Comparison of ENCODE assay signal across 2 cellular contexts in the genomic region with DNA sequence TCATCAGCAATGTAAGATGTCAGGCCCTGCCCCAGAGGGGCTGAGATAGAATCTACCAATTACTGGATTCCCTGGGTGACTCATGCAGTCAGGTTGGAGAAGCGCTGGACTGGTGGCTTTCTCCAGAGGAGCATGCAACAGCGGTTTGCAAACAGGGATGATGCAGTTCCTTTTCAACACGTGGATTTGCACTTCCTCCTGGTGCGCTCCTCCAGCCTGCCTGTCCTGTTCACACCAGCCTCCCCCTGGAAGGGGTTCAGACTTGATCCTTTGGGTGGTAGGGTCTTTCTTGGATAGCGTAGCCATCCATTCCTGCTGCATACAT.
A peak's percentile ranks its signal among the peaks of the same experiment; 100 is the strongest.
TF ChIP-seq lines count a peak whose summit lies in the region.

No MANE protein-coding gene starts in this region.

TF ChIP-seq in HEK293, 187 proteins besides CTCF, POLR2A, EP300 and RAD21 (continued from another document and continues in another):
- no peak for TF ChIP-seq HOXC10 (CRISPR knock-in tag; IDR thresholded peaks at IDR 0.05)
- no peak for TF ChIP-seq ZNF239 (tag by site-specific recombination; IDR thresholded peaks at IDR 0.05)
- TF ChIP-seq, protein P1, sequence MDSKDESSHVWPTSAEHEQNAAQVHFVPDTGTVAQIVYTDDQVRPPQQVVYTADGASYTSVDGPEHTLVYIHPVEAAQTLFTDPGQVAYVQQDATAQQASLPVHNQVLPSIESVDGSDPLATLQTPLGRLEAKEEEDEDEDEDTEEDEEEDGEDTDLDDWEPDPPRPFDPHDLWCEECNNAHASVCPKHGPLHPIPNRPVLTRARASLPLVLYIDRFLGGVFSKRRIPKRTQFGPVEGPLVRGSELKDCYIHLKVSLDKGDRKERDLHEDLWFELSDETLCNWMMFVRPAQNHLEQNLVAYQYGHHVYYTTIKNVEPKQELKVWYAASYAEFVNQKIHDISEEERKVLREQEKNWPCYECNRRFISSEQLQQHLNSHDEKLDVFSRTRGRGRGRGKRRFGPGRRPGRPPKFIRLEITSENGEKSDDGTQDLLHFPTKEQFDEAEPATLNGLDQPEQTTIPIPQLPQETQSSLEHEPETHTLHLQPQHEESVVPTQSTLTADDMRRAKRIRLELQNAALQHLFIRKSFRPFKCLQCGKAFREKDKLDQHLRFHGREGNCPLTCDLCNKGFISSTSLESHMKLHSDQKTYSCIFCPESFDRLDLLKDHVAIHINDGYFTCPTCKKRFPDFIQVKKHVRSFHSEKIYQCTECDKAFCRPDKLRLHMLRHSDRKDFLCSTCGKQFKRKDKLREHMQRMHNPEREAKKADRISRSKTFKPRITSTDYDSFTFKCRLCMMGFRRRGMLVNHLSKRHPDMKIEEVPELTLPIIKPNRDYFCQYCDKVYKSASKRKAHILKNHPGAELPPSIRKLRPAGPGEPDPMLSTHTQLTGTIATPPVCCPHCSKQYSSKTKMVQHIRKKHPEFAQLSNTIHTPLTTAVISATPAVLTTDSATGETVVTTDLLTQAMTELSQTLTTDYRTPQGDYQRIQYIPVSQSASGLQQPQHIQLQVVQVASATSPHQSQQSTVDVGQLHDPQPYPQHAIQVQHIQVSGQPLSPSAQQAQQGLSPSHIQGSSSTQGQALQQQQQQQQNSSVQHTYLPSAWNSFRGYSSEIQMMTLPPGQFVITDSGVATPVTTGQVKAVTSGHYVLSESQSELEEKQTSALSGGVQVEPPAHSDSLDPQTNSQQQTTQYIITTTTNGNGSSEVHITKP (tag by site-specific recombination; IDR thresholded peaks at IDR 0.05) = peak; percentile 90
- peak; percentile 64 for TF ChIP-seq ZNF394 (tag by site-specific recombination; IDR thresholded peaks at IDR 0.05; ENCODE audit: borderline replicate concordance)
- no peak for TF ChIP-seq ZNF350 (tag by site-specific recombination; IDR thresholded peaks at IDR 0.05)
- no peak for TF ChIP-seq ZNF169 (tag by site-specific recombination; IDR thresholded peaks at IDR 0.05)
- TF ChIP-seq, protein P2, sequence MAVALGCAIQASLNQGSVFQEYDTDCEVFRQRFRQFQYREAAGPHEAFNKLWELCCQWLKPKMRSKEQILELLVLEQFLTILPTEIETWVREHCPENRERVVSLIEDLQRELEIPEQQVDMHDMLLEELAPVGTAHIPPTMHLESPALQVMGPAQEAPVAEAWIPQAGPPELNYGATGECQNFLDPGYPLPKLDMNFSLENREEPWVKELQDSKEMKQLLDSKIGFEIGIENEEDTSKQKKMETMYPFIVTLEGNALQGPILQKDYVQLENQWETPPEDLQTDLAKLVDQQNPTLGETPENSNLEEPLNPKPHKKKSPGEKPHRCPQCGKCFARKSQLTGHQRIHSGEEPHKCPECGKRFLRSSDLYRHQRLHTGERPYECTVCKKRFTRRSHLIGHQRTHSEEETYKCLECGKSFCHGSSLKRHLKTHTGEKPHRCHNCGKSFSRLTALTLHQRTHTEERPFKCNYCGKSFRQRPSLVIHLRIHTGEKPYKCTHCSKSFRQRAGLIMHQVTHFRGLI (tag by site-specific recombination; IDR thresholded peaks at IDR 0.05) = no peak
- TF ChIP-seq ZNF529 (tag by site-specific recombination; IDR thresholded peaks at IDR 0.05; ENCODE audit: insufficient replicate concordance) = no peak
- peak; percentile 76; the same call in 1 of the 2 replicates for TF ChIP-seq SCRT1 (tag by site-specific recombination; IDR thresholded peaks at IDR 0.05; ENCODE audit: borderline replicate concordance)
- TF ChIP-seq ZNF558 (tag by site-specific recombination; IDR thresholded peaks at IDR 0.05) = no peak
- no peak for TF ChIP-seq ZNF416 (tag by site-specific recombination; IDR thresholded peaks at IDR 0.05)
- TF ChIP-seq PRDM1 (tag by site-specific recombination; IDR thresholded peaks at IDR 0.05) = peak; percentile 60
- no peak for TF ChIP-seq GLI4 (tag by site-specific recombination; IDR thresholded peaks at IDR 0.05)
- no peak for TF ChIP-seq MYNN (tag by site-specific recombination; IDR thresholded peaks at IDR 0.05; ENCODE audit: borderline replicate concordance)
- TF ChIP-seq, protein P3, sequence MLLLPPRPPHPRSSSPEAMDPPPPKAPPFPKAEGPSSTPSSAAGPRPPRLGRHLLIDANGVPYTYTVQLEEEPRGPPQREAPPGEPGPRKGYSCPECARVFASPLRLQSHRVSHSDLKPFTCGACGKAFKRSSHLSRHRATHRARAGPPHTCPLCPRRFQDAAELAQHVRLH (tag by site-specific recombination; IDR thresholded peaks at IDR 0.05) = no peak
- TF ChIP-seq ZNF629 (tag by site-specific recombination; IDR thresholded peaks at IDR 0.05) = peak; percentile 60; the same call in 1 of the 2 replicates
- TF ChIP-seq, protein P4, sequence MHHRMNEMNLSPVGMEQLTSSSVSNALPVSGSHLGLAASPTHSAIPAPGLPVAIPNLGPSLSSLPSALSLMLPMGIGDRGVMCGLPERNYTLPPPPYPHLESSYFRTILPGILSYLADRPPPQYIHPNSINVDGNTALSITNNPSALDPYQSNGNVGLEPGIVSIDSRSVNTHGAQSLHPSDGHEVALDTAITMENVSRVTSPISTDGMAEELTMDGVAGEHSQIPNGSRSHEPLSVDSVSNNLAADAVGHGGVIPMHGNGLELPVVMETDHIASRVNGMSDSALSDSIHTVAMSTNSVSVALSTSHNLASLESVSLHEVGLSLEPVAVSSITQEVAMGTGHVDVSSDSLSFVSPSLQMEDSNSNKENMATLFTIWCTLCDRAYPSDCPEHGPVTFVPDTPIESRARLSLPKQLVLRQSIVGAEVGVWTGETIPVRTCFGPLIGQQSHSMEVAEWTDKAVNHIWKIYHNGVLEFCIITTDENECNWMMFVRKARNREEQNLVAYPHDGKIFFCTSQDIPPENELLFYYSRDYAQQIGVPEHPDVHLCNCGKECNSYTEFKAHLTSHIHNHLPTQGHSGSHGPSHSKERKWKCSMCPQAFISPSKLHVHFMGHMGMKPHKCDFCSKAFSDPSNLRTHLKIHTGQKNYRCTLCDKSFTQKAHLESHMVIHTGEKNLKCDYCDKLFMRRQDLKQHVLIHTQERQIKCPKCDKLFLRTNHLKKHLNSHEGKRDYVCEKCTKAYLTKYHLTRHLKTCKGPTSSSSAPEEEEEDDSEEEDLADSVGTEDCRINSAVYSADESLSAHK (tag by site-specific recombination; IDR thresholded peaks at IDR 0.05) = no peak
- no peak for TF ChIP-seq ZNF133 (tag by site-specific recombination; IDR thresholded peaks at IDR 0.05)
- no peak for TF ChIP-seq ZNF561 (tag by site-specific recombination; IDR thresholded peaks at IDR 0.05; ENCODE audit: borderline replicate concordance)
- TF ChIP-seq TCF7L2 (IDR thresholded peaks at IDR 0.05; ENCODE audit: borderline replicate concordance, low read depth, low read length) = no peak
- TF ChIP-seq ZNF354C (tag by site-specific recombination; IDR thresholded peaks at IDR 0.05; ENCODE audit: borderline replicate concordance, low read depth) = no peak
- TF ChIP-seq YY2 (tag by site-specific recombination; IDR thresholded peaks at IDR 0.05) = no peak
- 0 out of 2 replicates have a peak, but pooled peaks have one; percentile 12 for TF ChIP-seq ZNF335 (tag by site-specific recombination; conservative IDR thresholded peaks at IDR 0.05)

TF ChIP-seq in SK-N-SH, 30 proteins besides CTCF, POLR2A, EP300 and RAD21 (continued from another document):
- peak; percentile 62; the same call in 1 of the 2 replicates for TF ChIP-seq TCF12 (IDR thresholded peaks at IDR 0.05)
